In the genomic region with DNA sequence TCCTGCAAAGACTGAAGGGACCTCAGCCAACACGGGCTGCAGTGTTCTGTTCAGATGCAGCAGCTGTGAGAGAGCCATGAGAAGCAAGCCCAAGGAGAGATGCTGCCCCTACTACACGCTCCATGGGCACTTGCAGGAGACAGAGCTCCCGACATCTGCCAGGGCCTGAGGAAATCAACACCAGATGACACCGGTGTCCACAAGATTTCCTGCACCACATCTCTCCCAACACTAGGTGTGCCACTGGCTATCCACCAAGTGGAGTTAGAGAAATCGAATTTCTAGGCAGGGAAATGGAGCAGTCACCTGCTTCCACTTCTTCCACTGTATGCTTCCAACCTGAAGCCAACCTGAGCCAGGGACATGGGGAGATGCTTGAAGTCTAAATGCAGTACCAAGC, we compare ENCODE assay signal across 18 cellular contexts.
"Had no signal": no experiment of that assay in that cellular context is flagged by ENCODE, and none has a peak within 500 bp of the region (broad histone marks: within the 10 kb centered on the region; RNA-seq: fewer than 3 reads in every experiment).

No MANE protein-coding gene starts in this region.

- H3K4me3 ChIP-seq: cardiac muscle cell, heart right ventricle, pancreas, skin epidermis, tibial artery had no signal

- DNase-seq: activated CD4-positive, alpha-beta memory T cell treated with anti-CD3 and anti-CD28 coated beads, Interleukin-2, amount 10 ng/mL, durations not matched to agents 7 days and 5 days; activated CD4-positive, alpha-beta T cell treated with anti-CD3 and anti-CD28 coated beads, Interleukin-2, amount 10 ng/mL, durations not matched to agents 24 days and 14 days; activated effector memory CD4-positive, alpha-beta T cell treated with Interleukin-2 at 50 U/mL for 16 hours; activated naive CD4-positive, alpha-beta T cell treated with anti-CD3 and anti-CD28 coated beads for 36 hours; activated naive CD8-positive, alpha-beta T cell treated with anti-CD3 and anti-CD28 coated beads, Interleukin-2, amount 10 ng/mL, durations not matched to agents 7 days and 5 days; activated T-cell treated with anti-CD3 and anti-CD28 coated beads, Interleukin-2, amount 50 U/mL, for 72 hours; amygdala; cortex of kidney; heart right ventricle; left colon; pancreas; right cardiac atrium; stimulated activated CD4-positive, alpha-beta T cell treated with anti-CD3 and anti-CD28 coated beads, Interleukin-1b, Interleukin-23, amount 100 ng/mL, for 48 hours; stimulated activated naive CD8-positive, alpha-beta T cell treated with anti-CD3 and anti-CD28 coated beads, Interleukin-15, amount 100 ng/mL, for 72 hours; tibial artery had no signal

- H3K27me3 ChIP-seq: cardiac muscle cell, heart right ventricle, neutrophil, pancreas, tibial artery had no signal

- H3K4me1 ChIP-seq: heart right ventricle, pancreas, tibial artery had no signal

- H3K36me3 ChIP-seq: cardiac muscle cell, heart right ventricle, neutrophil, pancreas, tibial artery had no signal

- H3K27ac ChIP-seq: cardiac muscle cell, heart right ventricle, neutrophil, pancreas, skin epidermis, tibial artery had no signal
